Comparison of ENCODE assay signal across 16 cellular contexts in the genomic region with DNA sequence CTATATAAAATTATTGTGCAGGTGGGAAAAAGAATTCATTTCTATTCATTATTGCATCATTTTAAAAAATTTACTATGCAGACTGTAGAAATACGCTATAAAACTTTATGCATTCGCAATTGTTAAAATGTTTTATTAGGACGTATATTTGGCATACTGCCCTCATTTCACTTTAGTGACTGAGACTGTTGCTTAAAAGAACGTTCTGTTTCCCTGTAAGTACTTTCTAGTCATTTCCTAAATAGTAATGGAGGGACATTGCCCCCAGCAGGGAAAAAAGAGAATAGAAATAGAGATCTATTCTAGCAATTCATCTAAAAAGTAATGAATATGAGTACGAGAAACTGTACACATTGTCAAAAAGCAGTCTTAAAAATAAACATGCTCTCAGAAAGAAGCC.
A peak's percentile ranks its signal among the peaks of the same experiment; 100 is the strongest.
DNase-seq lines count a peak whose midpoint lies in the region; ATAC-seq and TF ChIP-seq lines count a peak whose summit lies in the region.
"Had no signal": no experiment of that assay in that cellular context is flagged by ENCODE, and none has a peak within 500 bp of the region (broad histone marks: within the 10 kb centered on the region; RNA-seq: fewer than 3 reads in every experiment).

No MANE protein-coding gene starts in this region.

- no peak overlapping the region for H3K4me3 ChIP-seq in epithelial cell of proximal tubule (ENCODE audit: low read depth, low read length)
- H3K4me3 ChIP-seq: mucosa of descending colon, sigmoid colon had no signal

- H3K4me3 Mint-ChIP-seq in type B pancreatic cell (no peak overlapping the region), T-helper 17 cell (no peak overlapping the region)
- H3K4me3 Mint-ChIP-seq: B cell; dendritic cell treated with granulocyte-macrophage colony-stimulating factor and Interleukin-4, amounts not matched to agents 40 ng/mL and 50 ng/mL, for 4 days; HFFc6 had no signal

- ATAC-seq in T-helper 17 cell = no peak
- no peak for ATAC-seq in GM19328 (IDR thresholded peaks at IDR 0.05; ENCODE audit: unreplicated experiment)
- ATAC-seq: mucosa of descending colon had no signal

- no peaks in the 10 kb centered on the region for H3K9me3 ChIP-seq in T-helper 17 cell (ENCODE audit: control insufficient read depth, low read length, poor library complexity, severe bottlenecking)
- H3K9me3 ChIP-seq: mucosa of descending colon, sigmoid colon had no signal

- H3K4me1 Mint-ChIP-seq in type B pancreatic cell (ENCODE audit: unreplicated experiment) (no peaks in the 10 kb centered on the region), T-helper 17 cell (no peaks in the 10 kb centered on the region)
- H3K4me1 Mint-ChIP-seq: B cell had no signal

- H3K36me3 Mint-ChIP-seq in type B pancreatic cell (no peaks in the 10 kb centered on the region), T-helper 17 cell (ENCODE audit: low read depth) (no peaks in the 10 kb centered on the region)

- TF ChIP-seq CTCF in epithelial cell of proximal tubule (conservative IDR thresholded peaks at IDR 0.05; ENCODE audit: low read depth, low read length) (peak; percentile 52), type B pancreatic cell (conservative IDR thresholded peaks at IDR 0.05) (peak; percentile 61)

- no peaks in the 10 kb centered on the region for H3K9me3 Mint-ChIP-seq in type B pancreatic cell
- H3K9me3 Mint-ChIP-seq: dendritic cell treated with granulocyte-macrophage colony-stimulating factor and Interleukin-4, amounts not matched to agents 40 ng/mL and 50 ng/mL, for 4 days had no signal

- no peaks in the 10 kb centered on the region for H3K27me3 Mint-ChIP-seq in type B pancreatic cell
- no peaks in the 10 kb centered on the region for H3K27me3 Mint-ChIP-seq in T-helper 17 cell
- H3K27me3 Mint-ChIP-seq: B cell; dendritic cell treated with granulocyte-macrophage colony-stimulating factor and Interleukin-4, amounts not matched to agents 40 ng/mL and 50 ng/mL, for 4 days had no signal

- H3K27ac Mint-ChIP-seq in type B pancreatic cell (no peak overlapping the region), T-helper 17 cell (no peak overlapping the region)
- H3K27ac Mint-ChIP-seq: B cell; dendritic cell treated with granulocyte-macrophage colony-stimulating factor and Interleukin-4, amounts not matched to agents 40 ng/mL and 50 ng/mL, for 4 days; HFFc6 had no signal

- DNase-seq in SIG-M5 treated with dmso at 0.1 percent for 504 hours (lab: John Stamatoyannopoulos, UW; ENCODE audit: unreplicated experiment) (peak; percentile 0), SIG-M5 (lab: John Stamatoyannopoulos, UW) (no peak), OCI-M1 (lab: John Stamatoyannopoulos, UW) (peak; percentile 80), epithelial cell of proximal tubule (ENCODE audit: low read depth) (no peak), type B pancreatic cell (ENCODE audit: extremely low spot score, unreplicated experiment) (no peak), T-helper 17 cell (no peak), T-helper 2 cell (no peak)
- DNase-seq: activated CD4-positive, alpha-beta T cell treated with anti-CD3 and anti-CD28 coated beads for 48 hours; HFFc6; mucosa of descending colon; NCI-H1436 treated with DMSO at 0.1 percent for 48 hours; Right ventricle myocardium superior; sigmoid colon had no signal

Comparison
In these comparisons a context has a peak if more than half of its experiments do, and no peak if none do; other contexts are left out.
1. DNase-seq: peak in SIG-M5 treated with dmso at 0.1 percent for 504 hours (single experiment) and OCI-M1 (single experiment); none in SIG-M5 (single experiment), epithelial cell of proximal tubule (single experiment), type B pancreatic cell (single experiment), T-helper 17 cell (0 of 3) and T-helper 2 cell (0 of 5).